In genomic region chr7:50660040-50660829, GRCh38 we compare ENCODE assay signal across 9 cellular contexts.
DNase-seq lines count a peak whose midpoint lies in the region; ATAC-seq lines count a peak whose summit lies in the region.
"Had no signal": no experiment of that assay in that cellular context is flagged by ENCODE, and none has a peak within 500 bp of the region (broad histone marks: within the 10 kb centered on the region; RNA-seq: fewer than 3 reads in every experiment).

No MANE protein-coding gene starts in this region.

- no peaks in the 10 kb centered on the region for H3K36me3 Mint-ChIP-seq in stimulated activated memory B cell treated with anti-CD40 and anti-IgM and Interleukin-4, amounts not matched to agents 10 μg/mL and 1 μg/mL and 100 μg/mL, for 72 hours

- H3K27me3 Mint-ChIP-seq in stimulated activated memory B cell treated with anti-CD40 and anti-IgM and Interleukin-4, amounts not matched to agents 10 μg/mL and 1 μg/mL and 100 μg/mL, for 72 hours = peaks cover 3% of the 10 kb centered on the region

- peak overlapping the region; percentile 80 for H3K4me3 Mint-ChIP-seq in stimulated activated memory B cell treated with anti-CD40 and anti-IgM and Interleukin-4, amounts not matched to agents 10 μg/mL and 1 μg/mL and 100 μg/mL, for 72 hours

- peaks cover 66% of the 10 kb centered on the region for H3K4me1 Mint-ChIP-seq in stimulated activated memory B cell treated with anti-CD40 and anti-IgM and Interleukin-4, amounts not matched to agents 10 μg/mL and 1 μg/mL and 100 μg/mL, for 72 hours

- DNase-seq in activated CD8-positive, alpha-beta memory T cell treated with anti-CD3 and anti-CD28 coated beads, Interleukin-2, amount 50 U/mL, for 4 hours = peak; percentile 37
- peak; percentile 41 for DNase-seq in islet precursor cell
- DNase-seq in mucosa of gallbladder (ENCODE audit: low spot score) = no peak
- no peak for DNase-seq in NCI-H2227 treated with DMSO at 0.1 percent for 48 hours (lab: John Stamatoyannopoulos, UW)
- DNase-seq: SHP77 treated with DMSO at 0.1 percent for 48 hours had no signal

- peak overlapping the region; percentile 84 for H3K27ac Mint-ChIP-seq in stimulated activated memory B cell treated with anti-CD40 and anti-IgM and Interleukin-4, amounts not matched to agents 10 μg/mL and 1 μg/mL and 100 μg/mL, for 72 hours

- peak; percentile 16 for ATAC-seq in HG03442 (IDR thresholded peaks at IDR 0.05; ENCODE audit: unreplicated experiment)
- ATAC-seq in stimulated activated memory B cell treated with anti-CD40 and anti-IgM and Interleukin-4, amounts not matched to agents 10 μg/mL and 1 μg/mL and 100 μg/mL, for 72 hours = peak; percentile 58
- no peak for ATAC-seq in HG03039 (IDR thresholded peaks at IDR 0.05; ENCODE audit: unreplicated experiment)
- no peak for ATAC-seq in HG02571 (IDR thresholded peaks at IDR 0.05; ENCODE audit: unreplicated experiment)

- H3K9me3 Mint-ChIP-seq in stimulated activated memory B cell treated with anti-CD40 and anti-IgM and Interleukin-4, amounts not matched to agents 10 μg/mL and 1 μg/mL and 100 μg/mL, for 72 hours = no peaks in the 10 kb centered on the region

Comparison
In these comparisons a context has a peak if more than half of its experiments do, and no peak if none do; other contexts are left out.
1. ATAC-seq: peak in HG03442 (single experiment) and stimulated activated memory B cell treated with anti-CD40 and anti-IgM and Interleukin-4, amounts not matched to agents 10 μg/mL and 1 μg/mL and 100 μg/mL, for 72 hours (single experiment); none in HG03039 (single experiment) and HG02571 (single experiment).
2. DNase-seq: peak in activated CD8-positive, alpha-beta memory T cell treated with anti-CD3 and anti-CD28 coated beads, Interleukin-2, amount 50 U/mL, for 4 hours (single experiment) and islet precursor cell (single experiment); none in mucosa of gallbladder (single experiment) and NCI-H2227 treated with DMSO at 0.1 percent for 48 hours (single experiment).